3 cellular contexts compared by ENCODE assay signal in the genomic region with DNA sequence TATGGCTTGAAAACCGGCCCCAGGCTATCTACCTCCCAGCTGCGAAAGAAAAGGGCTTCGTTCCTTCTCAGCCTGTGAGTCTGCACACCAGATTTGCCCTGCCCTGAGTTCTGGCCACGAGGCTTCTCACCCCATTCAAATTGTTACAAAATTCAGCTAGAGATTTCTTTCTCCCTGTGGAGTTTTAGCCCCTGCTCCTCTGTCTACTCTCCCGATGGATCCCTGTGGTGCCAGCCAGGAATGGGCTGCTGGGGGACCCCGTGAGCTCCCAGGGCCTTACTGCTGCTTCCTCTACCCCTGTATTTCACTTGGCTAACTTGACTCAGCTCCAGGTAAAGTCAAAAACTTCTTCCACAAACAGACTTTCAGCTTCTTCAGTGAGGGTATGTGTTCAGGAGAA.
TF ChIP-seq lines count a peak whose summit lies in the region.

No MANE protein-coding gene starts in this region.

TF ChIP-seq in GM23338, 12 proteins besides CTCF, POLR2A, EP300 and RAD21:
- TF ChIP-seq POLR2AphosphoS5 (IDR thresholded peaks at IDR 0.05; ENCODE audit: low read depth), result no peak
- TF ChIP-seq ZNF114 (CRISPR knock-in tag; IDR thresholded peaks at IDR 0.05), result no peak
- TF ChIP-seq, protein P1, sequence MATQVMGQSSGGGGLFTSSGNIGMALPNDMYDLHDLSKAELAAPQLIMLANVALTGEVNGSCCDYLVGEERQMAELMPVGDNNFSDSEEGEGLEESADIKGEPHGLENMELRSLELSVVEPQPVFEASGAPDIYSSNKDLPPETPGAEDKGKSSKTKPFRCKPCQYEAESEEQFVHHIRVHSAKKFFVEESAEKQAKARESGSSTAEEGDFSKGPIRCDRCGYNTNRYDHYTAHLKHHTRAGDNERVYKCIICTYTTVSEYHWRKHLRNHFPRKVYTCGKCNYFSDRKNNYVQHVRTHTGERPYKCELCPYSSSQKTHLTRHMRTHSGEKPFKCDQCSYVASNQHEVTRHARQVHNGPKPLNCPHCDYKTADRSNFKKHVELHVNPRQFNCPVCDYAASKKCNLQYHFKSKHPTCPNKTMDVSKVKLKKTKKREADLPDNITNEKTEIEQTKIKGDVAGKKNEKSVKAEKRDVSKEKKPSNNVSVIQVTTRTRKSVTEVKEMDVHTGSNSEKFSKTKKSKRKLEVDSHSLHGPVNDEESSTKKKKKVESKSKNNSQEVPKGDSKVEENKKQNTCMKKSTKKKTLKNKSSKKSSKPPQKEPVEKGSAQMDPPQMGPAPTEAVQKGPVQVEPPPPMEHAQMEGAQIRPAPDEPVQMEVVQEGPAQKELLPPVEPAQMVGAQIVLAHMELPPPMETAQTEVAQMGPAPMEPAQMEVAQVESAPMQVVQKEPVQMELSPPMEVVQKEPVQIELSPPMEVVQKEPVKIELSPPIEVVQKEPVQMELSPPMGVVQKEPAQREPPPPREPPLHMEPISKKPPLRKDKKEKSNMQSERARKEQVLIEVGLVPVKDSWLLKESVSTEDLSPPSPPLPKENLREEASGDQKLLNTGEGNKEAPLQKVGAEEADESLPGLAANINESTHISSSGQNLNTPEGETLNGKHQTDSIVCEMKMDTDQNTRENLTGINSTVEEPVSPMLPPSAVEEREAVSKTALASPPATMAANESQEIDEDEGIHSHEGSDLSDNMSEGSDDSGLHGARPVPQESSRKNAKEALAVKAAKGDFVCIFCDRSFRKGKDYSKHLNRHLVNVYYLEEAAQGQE (IDR thresholded peaks at IDR 0.05; ENCODE audit: unreplicated experiment), result no peak
- TF ChIP-seq CREB1 (CRISPR knock-in tag; IDR thresholded peaks at IDR 0.05; ENCODE audit: low read depth), result no peak
- TF ChIP-seq ZNF331 (CRISPR knock-in tag; IDR thresholded peaks at IDR 0.05; ENCODE audit: low read depth), result no peak

TF ChIP-seq in WTC11, 78 proteins besides CTCF, POLR2A, EP300 and RAD21:
- TF ChIP-seq, protein P2, sequence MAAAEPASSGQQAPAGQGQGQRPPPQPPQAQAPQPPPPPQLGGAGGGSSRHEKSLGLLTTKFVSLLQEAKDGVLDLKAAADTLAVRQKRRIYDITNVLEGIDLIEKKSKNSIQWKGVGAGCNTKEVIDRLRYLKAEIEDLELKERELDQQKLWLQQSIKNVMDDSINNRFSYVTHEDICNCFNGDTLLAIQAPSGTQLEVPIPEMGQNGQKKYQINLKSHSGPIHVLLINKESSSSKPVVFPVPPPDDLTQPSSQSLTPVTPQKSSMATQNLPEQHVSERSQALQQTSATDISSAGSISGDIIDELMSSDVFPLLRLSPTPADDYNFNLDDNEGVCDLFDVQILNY (CRISPR knock-in tag; IDR thresholded peaks at IDR 0.05), result no peak
- TF ChIP-seq PRRX2 (CRISPR knock-in tag; IDR thresholded peaks at IDR 0.05), result no peak

TF ChIP-seq in H1, 55 proteins besides CTCF, POLR2A, EP300 and RAD21:
- TF ChIP-seq, protein P3, sequence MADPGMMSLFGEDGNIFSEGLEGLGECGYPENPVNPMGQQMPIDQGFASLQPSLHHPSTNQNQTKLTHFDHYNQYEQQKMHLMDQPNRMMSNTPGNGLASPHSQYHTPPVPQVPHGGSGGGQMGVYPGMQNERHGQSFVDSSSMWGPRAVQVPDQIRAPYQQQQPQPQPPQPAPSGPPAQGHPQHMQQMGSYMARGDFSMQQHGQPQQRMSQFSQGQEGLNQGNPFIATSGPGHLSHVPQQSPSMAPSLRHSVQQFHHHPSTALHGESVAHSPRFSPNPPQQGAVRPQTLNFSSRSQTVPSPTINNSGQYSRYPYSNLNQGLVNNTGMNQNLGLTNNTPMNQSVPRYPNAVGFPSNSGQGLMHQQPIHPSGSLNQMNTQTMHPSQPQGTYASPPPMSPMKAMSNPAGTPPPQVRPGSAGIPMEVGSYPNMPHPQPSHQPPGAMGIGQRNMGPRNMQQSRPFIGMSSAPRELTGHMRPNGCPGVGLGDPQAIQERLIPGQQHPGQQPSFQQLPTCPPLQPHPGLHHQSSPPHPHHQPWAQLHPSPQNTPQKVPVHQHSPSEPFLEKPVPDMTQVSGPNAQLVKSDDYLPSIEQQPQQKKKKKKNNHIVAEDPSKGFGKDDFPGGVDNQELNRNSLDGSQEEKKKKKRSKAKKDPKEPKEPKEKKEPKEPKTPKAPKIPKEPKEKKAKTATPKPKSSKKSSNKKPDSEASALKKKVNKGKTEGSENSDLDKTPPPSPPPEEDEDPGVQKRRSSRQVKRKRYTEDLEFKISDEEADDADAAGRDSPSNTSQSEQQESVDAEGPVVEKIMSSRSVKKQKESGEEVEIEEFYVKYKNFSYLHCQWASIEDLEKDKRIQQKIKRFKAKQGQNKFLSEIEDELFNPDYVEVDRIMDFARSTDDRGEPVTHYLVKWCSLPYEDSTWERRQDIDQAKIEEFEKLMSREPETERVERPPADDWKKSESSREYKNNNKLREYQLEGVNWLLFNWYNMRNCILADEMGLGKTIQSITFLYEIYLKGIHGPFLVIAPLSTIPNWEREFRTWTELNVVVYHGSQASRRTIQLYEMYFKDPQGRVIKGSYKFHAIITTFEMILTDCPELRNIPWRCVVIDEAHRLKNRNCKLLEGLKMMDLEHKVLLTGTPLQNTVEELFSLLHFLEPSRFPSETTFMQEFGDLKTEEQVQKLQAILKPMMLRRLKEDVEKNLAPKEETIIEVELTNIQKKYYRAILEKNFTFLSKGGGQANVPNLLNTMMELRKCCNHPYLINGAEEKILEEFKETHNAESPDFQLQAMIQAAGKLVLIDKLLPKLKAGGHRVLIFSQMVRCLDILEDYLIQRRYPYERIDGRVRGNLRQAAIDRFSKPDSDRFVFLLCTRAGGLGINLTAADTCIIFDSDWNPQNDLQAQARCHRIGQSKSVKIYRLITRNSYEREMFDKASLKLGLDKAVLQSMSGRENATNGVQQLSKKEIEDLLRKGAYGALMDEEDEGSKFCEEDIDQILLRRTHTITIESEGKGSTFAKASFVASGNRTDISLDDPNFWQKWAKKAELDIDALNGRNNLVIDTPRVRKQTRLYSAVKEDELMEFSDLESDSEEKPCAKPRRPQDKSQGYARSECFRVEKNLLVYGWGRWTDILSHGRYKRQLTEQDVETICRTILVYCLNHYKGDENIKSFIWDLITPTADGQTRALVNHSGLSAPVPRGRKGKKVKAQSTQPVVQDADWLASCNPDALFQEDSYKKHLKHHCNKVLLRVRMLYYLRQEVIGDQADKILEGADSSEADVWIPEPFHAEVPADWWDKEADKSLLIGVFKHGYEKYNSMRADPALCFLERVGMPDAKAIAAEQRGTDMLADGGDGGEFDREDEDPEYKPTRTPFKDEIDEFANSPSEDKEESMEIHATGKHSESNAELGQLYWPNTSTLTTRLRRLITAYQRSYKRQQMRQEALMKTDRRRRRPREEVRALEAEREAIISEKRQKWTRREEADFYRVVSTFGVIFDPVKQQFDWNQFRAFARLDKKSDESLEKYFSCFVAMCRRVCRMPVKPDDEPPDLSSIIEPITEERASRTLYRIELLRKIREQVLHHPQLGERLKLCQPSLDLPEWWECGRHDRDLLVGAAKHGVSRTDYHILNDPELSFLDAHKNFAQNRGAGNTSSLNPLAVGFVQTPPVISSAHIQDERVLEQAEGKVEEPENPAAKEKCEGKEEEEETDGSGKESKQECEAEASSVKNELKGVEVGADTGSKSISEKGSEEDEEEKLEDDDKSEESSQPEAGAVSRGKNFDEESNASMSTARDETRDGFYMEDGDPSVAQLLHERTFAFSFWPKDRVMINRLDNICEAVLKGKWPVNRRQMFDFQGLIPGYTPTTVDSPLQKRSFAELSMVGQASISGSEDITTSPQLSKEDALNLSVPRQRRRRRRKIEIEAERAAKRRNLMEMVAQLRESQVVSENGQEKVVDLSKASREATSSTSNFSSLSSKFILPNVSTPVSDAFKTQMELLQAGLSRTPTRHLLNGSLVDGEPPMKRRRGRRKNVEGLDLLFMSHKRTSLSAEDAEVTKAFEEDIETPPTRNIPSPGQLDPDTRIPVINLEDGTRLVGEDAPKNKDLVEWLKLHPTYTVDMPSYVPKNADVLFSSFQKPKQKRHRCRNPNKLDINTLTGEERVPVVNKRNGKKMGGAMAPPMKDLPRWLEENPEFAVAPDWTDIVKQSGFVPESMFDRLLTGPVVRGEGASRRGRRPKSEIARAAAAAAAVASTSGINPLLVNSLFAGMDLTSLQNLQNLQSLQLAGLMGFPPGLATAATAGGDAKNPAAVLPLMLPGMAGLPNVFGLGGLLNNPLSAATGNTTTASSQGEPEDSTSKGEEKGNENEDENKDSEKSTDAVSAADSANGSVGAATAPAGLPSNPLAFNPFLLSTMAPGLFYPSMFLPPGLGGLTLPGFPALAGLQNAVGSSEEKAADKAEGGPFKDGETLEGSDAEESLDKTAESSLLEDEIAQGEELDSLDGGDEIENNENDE (IDR thresholded peaks at IDR 0.05; ENCODE audit: insufficient replicate concordance, low read length), result no peak
- TF ChIP-seq CHD1 (IDR thresholded peaks at IDR 0.05; ENCODE audit: low read depth, low read length), result no peak
- no peak for TF ChIP-seq RXRA (IDR thresholded peaks at IDR 0.05; ENCODE audit: insufficient read depth, low read depth, low read length)
- no peak for TF ChIP-seq TCF12 (IDR thresholded peaks at IDR 0.05; ENCODE audit: low read depth, low read length)
- no peak for TF ChIP-seq SIN3A (conservative IDR thresholded peaks at IDR 0.05 in 1 of 2, IDR thresholded peaks at IDR 0.05 in 1 of 2; ENCODE audit: low read depth in 1 of 2, low read length in 2 of 2)
- no peak for TF ChIP-seq KDM1A (IDR thresholded peaks at IDR 0.05; ENCODE audit: borderline replicate concordance, low read length)
- no peak for TF ChIP-seq HDAC2 (IDR thresholded peaks at IDR 0.05; ENCODE audit: borderline replicate concordance in 1 of 2, low read depth in 2 of 2, low read length in 2 of 2)
- TF ChIP-seq BRCA1 (IDR thresholded peaks at IDR 0.05; ENCODE audit: low read depth, low read length), result no peak
- TF ChIP-seq HDAC6 (IDR thresholded peaks at IDR 0.05; ENCODE audit: low read depth, low read length), result no peak
- TF ChIP-seq, protein P4, sequence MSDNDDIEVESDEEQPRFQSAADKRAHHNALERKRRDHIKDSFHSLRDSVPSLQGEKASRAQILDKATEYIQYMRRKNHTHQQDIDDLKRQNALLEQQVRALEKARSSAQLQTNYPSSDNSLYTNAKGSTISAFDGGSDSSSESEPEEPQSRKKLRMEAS (IDR thresholded peaks at IDR 0.05), result no peak
- no peak for TF ChIP-seq SUZ12 (IDR thresholded peaks at IDR 0.05; ENCODE audit: low read length)
- TF ChIP-seq, protein P5, sequence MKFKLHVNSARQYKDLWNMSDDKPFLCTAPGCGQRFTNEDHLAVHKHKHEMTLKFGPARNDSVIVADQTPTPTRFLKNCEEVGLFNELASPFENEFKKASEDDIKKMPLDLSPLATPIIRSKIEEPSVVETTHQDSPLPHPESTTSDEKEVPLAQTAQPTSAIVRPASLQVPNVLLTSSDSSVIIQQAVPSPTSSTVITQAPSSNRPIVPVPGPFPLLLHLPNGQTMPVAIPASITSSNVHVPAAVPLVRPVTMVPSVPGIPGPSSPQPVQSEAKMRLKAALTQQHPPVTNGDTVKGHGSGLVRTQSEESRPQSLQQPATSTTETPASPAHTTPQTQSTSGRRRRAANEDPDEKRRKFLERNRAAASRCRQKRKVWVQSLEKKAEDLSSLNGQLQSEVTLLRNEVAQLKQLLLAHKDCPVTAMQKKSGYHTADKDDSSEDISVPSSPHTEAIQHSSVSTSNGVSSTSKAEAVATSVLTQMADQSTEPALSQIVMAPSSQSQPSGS (IDR thresholded peaks at IDR 0.05; ENCODE audit: low read length), result no peak
- TF ChIP-seq CREB1 (IDR thresholded peaks at IDR 0.05), result no peak
- TF ChIP-seq BACH1 (IDR thresholded peaks at IDR 0.05; ENCODE audit: low read length), result no peak
- no peak for TF ChIP-seq CHD2 (IDR thresholded peaks at IDR 0.05; ENCODE audit: low read length)
- TF ChIP-seq, protein P6, sequence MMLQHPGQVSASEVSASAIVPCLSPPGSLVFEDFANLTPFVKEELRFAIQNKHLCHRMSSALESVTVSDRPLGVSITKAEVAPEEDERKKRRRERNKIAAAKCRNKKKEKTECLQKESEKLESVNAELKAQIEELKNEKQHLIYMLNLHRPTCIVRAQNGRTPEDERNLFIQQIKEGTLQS (IDR thresholded peaks at IDR 0.05; ENCODE audit: insufficient read depth, low read depth, low read length), result no peak
- no peak for TF ChIP-seq FOSL1 (IDR thresholded peaks at IDR 0.05; ENCODE audit: insufficient read depth, low read depth, low read length)
- no peak for TF ChIP-seq TEAD4 (IDR thresholded peaks at IDR 0.05; ENCODE audit: low read depth, low read length)
- TF ChIP-seq JUND (IDR thresholded peaks at IDR 0.05; ENCODE audit: low read length), result no peak
